Comparison of ENCODE assay signal across 16 cellular contexts in the genomic region with DNA sequence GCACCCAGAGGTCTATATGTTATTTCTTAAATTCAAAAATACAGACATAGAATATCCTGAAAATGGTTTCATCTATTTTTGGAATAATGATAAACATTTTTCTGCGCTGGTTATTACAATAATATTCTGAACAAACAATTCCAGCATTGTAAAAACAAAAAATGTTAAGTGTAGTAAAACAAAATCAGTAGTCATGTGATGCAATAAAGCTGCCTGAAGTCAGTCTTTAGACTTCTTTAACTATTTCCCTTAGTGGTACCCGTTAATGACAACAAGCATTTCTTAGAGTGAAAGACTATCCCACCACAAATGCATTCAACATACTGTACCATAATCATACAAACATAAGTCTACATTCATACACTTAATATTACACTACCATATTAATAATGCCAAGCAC. TPM values are rescaled to one million over a fixed set of nuclear protein-coding genes. Genes with fewer than 3 reads are reported as not detected.
DNase-seq lines count a peak whose midpoint lies in the region; ATAC-seq and TF ChIP-seq lines count a peak whose summit lies in the region.
"Had no signal": no experiment of that assay in that cellular context is flagged by ENCODE, and none has a peak within 500 bp of the region (broad histone marks: within the 10 kb centered on the region; RNA-seq: fewer than 3 reads in every experiment).

No MANE protein-coding gene starts in this region.

- H4K8ac ChIP-seq in mesendoderm (ENCODE audit: low read depth, low read length), result no peak overlapping the region

- H2BK120ac ChIP-seq in mesendoderm (ENCODE audit: low read depth, low read length), result no peak overlapping the region

- H3K23ac ChIP-seq in mesendoderm (ENCODE audit: low read length), result no peak overlapping the region

- no peak overlapping the region for H4K5ac ChIP-seq in mesendoderm (ENCODE audit: low read length)

- no peak for TF ChIP-seq EP300 in esophagus muscularis mucosa (IDR thresholded peaks at IDR 0.05)

- no peak for TF ChIP-seq CTCF in OCI-LY1 (IDR thresholded peaks at IDR 0.05; ENCODE audit: low read length)
- TF ChIP-seq CTCF in esophagus muscularis mucosa (IDR thresholded peaks at IDR 0.05), result no peak
- TF ChIP-seq CTCF in neutrophil (IDR thresholded peaks at IDR 0.05), result no peak

- no peaks in the 10 kb centered on the region for H3K9me2 ChIP-seq in OCI-LY1 (ENCODE audit: low read depth, low read length)

- H4K20me1 ChIP-seq in OCI-LY1 (ENCODE audit: insufficient read depth, low read length), result no peaks in the 10 kb centered on the region

- ATAC-seq in HG02852 (IDR thresholded peaks at IDR 0.05; ENCODE audit: unreplicated experiment), result no peak
- ATAC-seq in HG03571 (IDR thresholded peaks at IDR 0.05; ENCODE audit: unreplicated experiment), result no peak

- 79% methylated on average over 2 of the region's 2 CpGs for WGBS in esophagus muscularis mucosa
- no CpG with 5 or more reads among the region's 2 CpGs for WGBS in mesendoderm (ENCODE audit: extremely low coverage, insufficient coverage, low lambda C conversion rate)

- peak overlapping the region; percentile 76; the same call in 1 of the 2 replicates for H3K4me2 ChIP-seq in OCI-LY1 (ENCODE audit: low read length)
- H3K4me2 ChIP-seq in mesendoderm (ENCODE audit: low read length), result no peak overlapping the region

- DNase-seq in Caki2 (ENCODE audit: low read depth) (peak; percentile 22), esophagus muscularis mucosa (ENCODE audit: extremely low spot score) (no peak), mesendoderm (no peak)
- no peak for DNase-seq in activated CD8-positive, alpha-beta memory T cell treated with anti-CD3 and anti-CD28 coated beads, Interleukin-2, amount 50 U/mL, for 4 hours
- DNase-seq: activated T-cell treated with anti-CD3 and anti-CD28 coated beads, Interleukin-2, amount 50 U/mL, for 24 hours; aorta; effector memory CD4-positive, alpha-beta T cell; GDM1; left ventricle myocardium inferior; NCI-H2029 treated with DMSO at 0.1 percent for 48 hours; NK-92 treated with Interleukin-12 subunit alpha and Interleukin-12 subunit beta, amount 100 ng/mL, for 24 hours; stimulated activated CD4-positive, alpha-beta T cell treated with anti-CD3 and anti-CD28 coated beads, Interleukin-2, amount 100 ng/mL, for 24 hours had no signal

- H3K36me3 ChIP-seq in OCI-LY1 (ENCODE audit: insufficient read depth, low read length), result no peaks in the 10 kb centered on the region
- no peaks in the 10 kb centered on the region for H3K36me3 ChIP-seq in esophagus muscularis mucosa
- H3K36me3 ChIP-seq in neutrophil, result no peaks in the 10 kb centered on the region
- H3K36me3 ChIP-seq in mesendoderm (ENCODE audit: control insufficient read depth, insufficient read depth, low read length), result no peaks in the 10 kb centered on the region
- H3K36me3 ChIP-seq: left ventricle myocardium inferior had no signal

- no peak for TF ChIP-seq POLR2A in esophagus muscularis mucosa (IDR thresholded peaks at IDR 0.05; ENCODE audit: low read depth)

- no peaks in the 10 kb centered on the region for H3K9me3 ChIP-seq in OCI-LY1 (ENCODE audit: low read length)
- no peaks in the 10 kb centered on the region for H3K9me3 ChIP-seq in esophagus muscularis mucosa
- no peaks in the 10 kb centered on the region for H3K9me3 ChIP-seq in neutrophil
- H3K9me3 ChIP-seq: left ventricle myocardium inferior had no signal

- H3K79me2 ChIP-seq in OCI-LY1 (ENCODE audit: insufficient read depth, low read length) (no peaks in the 10 kb centered on the region; the same call in 1 of the 2 replicates), mesendoderm (ENCODE audit: control insufficient read depth, insufficient read depth, low read length) (no peaks in the 10 kb centered on the region)

- H3F3A ChIP-seq in OCI-LY1 (ENCODE audit: insufficient read depth, low read length), result no peaks in the 10 kb centered on the region

- H3K79me1 ChIP-seq in mesendoderm (ENCODE audit: low read length), result no peaks in the 10 kb centered on the region

- no peak overlapping the region for H2AK5ac ChIP-seq in mesendoderm (ENCODE audit: low read length)

- H3K4me1 ChIP-seq in OCI-LY1 (ENCODE audit: insufficient read depth, low read length, severe bottlenecking) (peaks cover 39% of the 10 kb centered on the region), esophagus muscularis mucosa (peaks cover 5 to 55% (median 44%) of the 10 kb centered on the region in 4 donors), neutrophil (ENCODE audit: control insufficient read depth in 1 of 2, insufficient read depth in 1 of 2, low read depth in 1 of 2, low read length in 1 of 2) (peaks cover 54 to 58% of the 10 kb centered on the region in 2 experiments), mesendoderm (ENCODE audit: control insufficient read depth, low read depth, low read length) (no peaks in the 10 kb centered on the region)

- H2AFZ ChIP-seq in OCI-LY1 (ENCODE audit: low read length), result no peak overlapping the region

- intact Hi-C loops in esophagus muscularis mucosa (cut with DNase I), result loop anchor here (5.0 kb wide), 2 partner anchors 661 to 1006 kb away; a partner anchor contains a TSS

- H3K27ac ChIP-seq in OCI-LY1 (ENCODE audit: low read depth, low read length, poor library complexity, severe bottlenecking) (no peak overlapping the region), esophagus muscularis mucosa (replicated peaks in 1 of 4) (peak overlapping the region in 3 of 4 donors; percentile 93 to 97 (median 96)), neutrophil (peak overlapping the region; percentile 100), mesendoderm (ENCODE audit: low read depth, low read length) (no peak overlapping the region)
- H3K27ac ChIP-seq: left ventricle myocardium inferior had no signal

- in situ Hi-C loops in Caki2 (cut with HindIII; ENCODE audit: low pct_unique_long_range_greater_than_20kb, low sequenced_read_pairs), result no loop called here

- H3K27me3 ChIP-seq in OCI-LY1 (ENCODE audit: insufficient read depth, low read length), result no peaks in the 10 kb centered on the region
- H3K27me3 ChIP-seq in esophagus muscularis mucosa, result no peaks in the 10 kb centered on the region
- H3K27me3 ChIP-seq in neutrophil, result no peaks in the 10 kb centered on the region
- H3K27me3 ChIP-seq in mesendoderm (ENCODE audit: insufficient read depth, low read length, poor library complexity), result peaks cover 5% of the 10 kb centered on the region

- peak overlapping the region; percentile 73 for H3K4me3 ChIP-seq in OCI-LY1 (ENCODE audit: low read depth, low read length, poor library complexity, severe bottlenecking)
- peak overlapping the region; percentile 68 to 89 (median 81) for H3K4me3 ChIP-seq in esophagus muscularis mucosa
- H3K4me3 ChIP-seq in neutrophil (ENCODE audit: low read depth in 1 of 2, low read length in 1 of 2), result peak overlapping the region; percentile 89 to 91
- H3K4me3 ChIP-seq in mesendoderm (ENCODE audit: low read length), result no peak overlapping the region

- no peak overlapping the region for H2BK5ac ChIP-seq in mesendoderm (ENCODE audit: low read length)

- H3K56ac ChIP-seq in mesendoderm (ENCODE audit: low read length), result no peak overlapping the region

- no peak overlapping the region for H2BK15ac ChIP-seq in mesendoderm (replicated peaks; ENCODE audit: low read depth)

- H3K9ac ChIP-seq in OCI-LY1 (ENCODE audit: low read length), result no peak overlapping the region
- H3K9ac ChIP-seq in mesendoderm (ENCODE audit: low read length), result no peak overlapping the region

- H3K4ac ChIP-seq in mesendoderm (ENCODE audit: low read depth, low read length), result no peak overlapping the region

- no peak overlapping the region for H3K18ac ChIP-seq in mesendoderm (ENCODE audit: low read length)

RNA-seq across cellular contexts. Expression of a gene that starts 1.6 kb away (rescaled TPM):
- total RNA-seq in Caki2 (2014; rRNA removed; shearing (Covaris generic); ENCODE audit: low replicate concordance), result 43.8 and 49.3 TPM in 2 replicates
- 10 to 100 TPM; 44.2 to 47.1 (median 45.1) TPM for total RNA-seq in esophagus muscularis mucosa
- 2.9 TPM for polyA plus RNA-seq in mesendoderm (2013, experiment 1 of 2)
- polyA plus RNA-seq in mesendoderm (2013, experiment 2 of 2), result 2.5 TPM

Comparison
In these comparisons a context has a peak if more than half of its experiments do, and no peak if none do; other contexts are left out.
1. H3K27ac ChIP-seq: peak in esophagus muscularis mucosa (3 of 4) and neutrophil (single experiment); none in OCI-LY1 (single experiment) and mesendoderm (single experiment).